13 cellular contexts compared by ENCODE assay signal in the genomic region with DNA sequence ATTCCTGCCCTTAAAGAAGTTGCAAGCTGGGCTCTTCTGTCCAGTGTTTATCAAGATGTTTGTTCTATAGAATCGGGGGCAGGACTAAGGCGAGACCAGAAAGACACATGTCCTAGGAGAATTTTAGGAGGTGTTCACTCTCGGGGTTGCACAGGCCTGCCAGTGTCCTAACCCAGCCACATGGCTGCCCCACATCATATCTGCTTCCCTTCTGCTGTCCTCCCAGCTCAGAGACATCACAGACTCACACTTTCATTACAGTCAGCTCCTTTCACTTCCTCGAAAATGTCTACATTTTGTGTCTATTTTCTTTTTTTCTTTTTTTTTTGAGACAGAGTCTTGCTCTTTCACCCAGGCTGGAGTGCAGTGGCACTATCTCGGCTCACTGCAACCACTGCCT. TPM values are rescaled to one million over a fixed set of nuclear protein-coding genes. Genes with fewer than 3 reads are reported as not detected.
A peak's percentile ranks its signal among the peaks of the same experiment; 100 is the strongest.
DNase-seq lines count a peak whose midpoint lies in the region; ATAC-seq and TF ChIP-seq lines count a peak whose summit lies in the region.
"Had no signal": no experiment of that assay in that cellular context is flagged by ENCODE, and none has a peak within 500 bp of the region (broad histone marks: within the 10 kb centered on the region; RNA-seq: fewer than 3 reads in every experiment).

No MANE protein-coding gene starts in this region.

- intact Hi-C loops in mucosa of descending colon (cut with DNase I, micrococcal nuclease) = no loop called here
- intact Hi-C loops in PC-9 (cut with micrococcal nuclease; ENCODE audit: unreplicated experiment) = no loop called here

- H3K79me2 ChIP-seq in Karpas-422 (ENCODE audit: low read length) (no peaks in the 10 kb centered on the region), PC-9 (ENCODE audit: low read depth) (no peaks in the 10 kb centered on the region)

- no peaks in the 10 kb centered on the region for H3K36me3 Mint-ChIP-seq in T-helper 17 cell (ENCODE audit: low read depth)
- H3K36me3 Mint-ChIP-seq: activated naive CD8-positive, alpha-beta T cell treated with anti-CD3 and anti-CD28 coated beads, Interleukin-2, amount 10 ng/mL, durations not matched to agents 7 days and 5 days had no signal

- no peak overlapping the region for H3K27ac Mint-ChIP-seq in T-helper 17 cell
- H3K27ac Mint-ChIP-seq: activated CD4-positive, alpha-beta T cell treated with anti-CD3 and anti-CD28 coated beads, Interleukin-2, amount 10 ng/mL, durations not matched to agents 24 days and 14 days; activated naive CD8-positive, alpha-beta T cell treated with anti-CD3 and anti-CD28 coated beads, Interleukin-2, amount 10 ng/mL, durations not matched to agents 7 days and 5 days had no signal

- no peak for DNase-seq in Karpas-422
- DNase-seq in mucosa of descending colon = no peak
- DNase-seq in NCI-H2081 treated with DMSO at 0.1 percent for 48 hours (lab: John Stamatoyannopoulos, UW) = no peak
- DNase-seq in NCI-H1417 (lab: John Stamatoyannopoulos, UW) = no peak
- no peak for DNase-seq in T-helper 17 cell
- no peak for DNase-seq in PC-9
- DNase-seq: activated CD4-positive, alpha-beta T cell treated with anti-CD3 and anti-CD28 coated beads, Interleukin-2, amount 10 ng/mL, durations not matched to agents 24 days and 14 days; activated naive CD8-positive, alpha-beta T cell treated with anti-CD3 and anti-CD28 coated beads, Interleukin-2, amount 10 ng/mL, durations not matched to agents 7 days and 5 days; glutamatergic neuron; mesenchymal stem cell; NCI-H1694 had no signal

- no peak overlapping the region for H3K4me3 Mint-ChIP-seq in T-helper 17 cell
- H3K4me3 Mint-ChIP-seq: activated CD4-positive, alpha-beta T cell treated with anti-CD3 and anti-CD28 coated beads, Interleukin-2, amount 10 ng/mL, durations not matched to agents 24 days and 14 days; activated naive CD8-positive, alpha-beta T cell treated with anti-CD3 and anti-CD28 coated beads, Interleukin-2, amount 10 ng/mL, durations not matched to agents 7 days and 5 days had no signal

- POLR2A ChIA-PET in PC-9 (lab: Charles Lee; ENCODE audit: unreplicated experiment) = no interaction called here

- H3K4me2 ChIP-seq in Karpas-422 (ENCODE audit: low read depth, low read length, poor library complexity, severe bottlenecking) = no peak overlapping the region
- no peak overlapping the region for H3K4me2 ChIP-seq in PC-9

- ATAC-seq in GM18873 (IDR thresholded peaks at IDR 0.05; ENCODE audit: low FRiP score, unreplicated experiment) (peak; percentile 66), GM21737 (IDR thresholded peaks at IDR 0.05; ENCODE audit: unreplicated experiment) (peak; percentile 55), mucosa of descending colon (peak; percentile 40), T-helper 17 cell (no peak)

- H2AFZ ChIP-seq in Karpas-422 (ENCODE audit: low read length) (0 out of 2 replicates have a peak overlapping the region, but pooled peaks have one; percentile 20), PC-9 (no peak overlapping the region)

- CTCF ChIA-PET in PC-9 (lab: Charles Lee) = no interaction called here

- H3K9ac ChIP-seq in Karpas-422 (ENCODE audit: low read length) = no peak overlapping the region

- H4K20me1 ChIP-seq in Karpas-422 (ENCODE audit: insufficient read depth, low read depth, low read length) = no peaks in the 10 kb centered on the region
- no peaks in the 10 kb centered on the region for H4K20me1 ChIP-seq in PC-9 (ENCODE audit: insufficient read depth)

- H3K9me3 ChIP-seq in Karpas-422 (ENCODE audit: low read length) (no peaks in the 10 kb centered on the region), mucosa of descending colon (no peaks in the 10 kb centered on the region), T-helper 17 cell (ENCODE audit: control insufficient read depth, low read length, poor library complexity, severe bottlenecking) (no peaks in the 10 kb centered on the region), PC-9 (ENCODE audit: insufficient read depth, low read depth) (no peaks in the 10 kb centered on the region)

- BruUV-seq in PC-9 (replicated peaks; lab: Mats Ljungman, UMichigan) = no TSS peak

- H3K27me3 ChIP-seq in Karpas-422 (ENCODE audit: low read length) (no peaks in the 10 kb centered on the region), PC-9 (ENCODE audit: insufficient read depth, low read depth) (no peaks in the 10 kb centered on the region)

- TF ChIP-seq CTCF in mucosa of descending colon (IDR thresholded peaks at IDR 0.05) (no peak), PC-9 (conservative IDR thresholded peaks at IDR 0.05) (no peak)

- no peaks in the 10 kb centered on the region for H3K27me3 Mint-ChIP-seq in T-helper 17 cell

- H3K9me2 ChIP-seq in Karpas-422 (replicated peaks; ENCODE audit: insufficient read depth, low read length) (no peaks in the 10 kb centered on the region), PC-9 (ENCODE audit: insufficient read depth) (no peaks in the 10 kb centered on the region)

- H3K4me3 ChIP-seq in Karpas-422 (ENCODE audit: low read length) (no peak overlapping the region), mucosa of descending colon (no peak overlapping the region), PC-9 (no peak overlapping the region)

- H3K27ac ChIP-seq in Karpas-422 (ENCODE audit: low read length) (no peak overlapping the region), PC-9 (no peak overlapping the region)

- H3F3A ChIP-seq in PC-9 (ENCODE audit: insufficient read depth, low read depth) = no peaks in the 10 kb centered on the region

- peaks cover 3% of the 10 kb centered on the region for H3K4me1 Mint-ChIP-seq in T-helper 17 cell
- H3K4me1 Mint-ChIP-seq: activated CD4-positive, alpha-beta T cell treated with anti-CD3 and anti-CD28 coated beads, Interleukin-2, amount 10 ng/mL, durations not matched to agents 24 days and 14 days; activated naive CD8-positive, alpha-beta T cell treated with anti-CD3 and anti-CD28 coated beads, Interleukin-2, amount 10 ng/mL, durations not matched to agents 7 days and 5 days had no signal

- no peaks in the 10 kb centered on the region for H3K36me3 ChIP-seq in Karpas-422 (ENCODE audit: insufficient read depth, low read length)
- no peaks in the 10 kb centered on the region for H3K36me3 ChIP-seq in mucosa of descending colon (ENCODE audit: low read depth)
- H3K36me3 ChIP-seq in PC-9 (ENCODE audit: low read depth) = no peaks in the 10 kb centered on the region

- H3K4me1 ChIP-seq in Karpas-422 (ENCODE audit: low read length) (peaks cover 19% of the 10 kb centered on the region), mucosa of descending colon (ENCODE audit: low read depth) (peaks cover 10% of the 10 kb centered on the region), PC-9 (replicated peaks; ENCODE audit: insufficient read depth) (peaks cover under 1% of the 10 kb centered on the region; the same call in 1 of the 2 replicates)

RNA-seq across cellular contexts. Expression of gene MRO, which starts 10.7 kb away (rescaled TPM):
- total RNA-seq in Karpas-422 (2014; rRNA removed; shearing (Covaris generic); ENCODE audit: low replicate concordance) = 3.2 and 4.9 TPM in 2 replicates
- total RNA-seq in mucosa of descending colon = under 1 TPM; 0.23 to 0.48 (median 0.28) TPM
- total RNA-seq in T-helper 17 cell = not detected
- total RNA-seq in PC-9 (2021) = not detected in 2 replicates
- total RNA-seq: activated CD4-positive, alpha-beta T cell treated with anti-CD3 and anti-CD28 coated beads, Interleukin-2, amount 10 ng/mL, durations not matched to agents 24 days and 14 days; activated naive CD8-positive, alpha-beta T cell treated with anti-CD3 and anti-CD28 coated beads, Interleukin-2, amount 10 ng/mL, durations not matched to agents 7 days and 5 days had no signal

RNA-seq across cellular contexts. Expression of gene ME2, which starts 48.4 kb away (rescaled TPM):
- total RNA-seq in Karpas-422 (2014; rRNA removed; shearing (Covaris generic); ENCODE audit: low replicate concordance) = 137 and 184 TPM in 2 replicates
- total RNA-seq in mucosa of descending colon = 10 to 100 TPM; 64.2 to 85.2 (median 74.6) TPM
- total RNA-seq in T-helper 17 cell = 10 to 100 TPM; 26.7 to 34.2 TPM
- 24.6 and 27.9 TPM in 2 replicates for total RNA-seq in PC-9 (2021)
